ENCODE assay signal across 8 cellular contexts in genomic region chr15:52252781-52253180, GRCh38. TPM values are rescaled to one million over a fixed set of nuclear protein-coding genes. Genes with fewer than 3 reads are reported as not detected.
DNase-seq lines count a peak whose midpoint lies in the region; ATAC-seq and TF ChIP-seq lines count a peak whose summit lies in the region.

No MANE protein-coding gene starts in this region.

- peak overlapping the region; percentile 58 to 82 for H3K27ac ChIP-seq in left lung

- ATAC-seq in left lung, result peak; percentile 60

- peaks cover 5 to 37% of the 10 kb centered on the region in 2 donors for H3K4me1 ChIP-seq in left lung

- H3K36me3 ChIP-seq in left lung, result no peaks in the 10 kb centered on the region

- in situ Hi-C loops in ACHN (cut with HindIII; ENCODE audit: low pct_ligation_motif_present, low pct_unique_long_range_greater_than_20kb, low sequenced_read_pairs), result loop anchor here (25.0 kb wide), 1 partner anchor 485 kb away; no protein-coding TSS in a partner anchor

- intact Hi-C loops in left lung (cut with DNase I), result no loop called here

- TF ChIP-seq CTCF in left lung (IDR thresholded peaks at IDR 0.05), result no peak

- no peak overlapping the region for H3K4me3 ChIP-seq in left lung

- no peaks in the 10 kb centered on the region for H3K27me3 ChIP-seq in left lung

- H3K9me3 ChIP-seq in left lung, result no peaks in the 10 kb centered on the region

- DNase-seq in ACHN (peak; percentile 85), HS-5 (ENCODE audit: low read depth) (peak; percentile 86), astrocyte of the hippocampus (ENCODE audit: low read depth, low spot score) (peak; percentile 87), left lung (no peak), DMS114 treated with DMSO at 0.1 percent for 48 hours (lab: John Stamatoyannopoulos, UW; ENCODE audit: unreplicated experiment) (no peak), D341Med (ENCODE audit: low spot score) (no peak), DMS 273 (lab: John Stamatoyannopoulos, UW; ENCODE audit: unreplicated experiment) (no peak), NCI-H1436 treated with DMSO at 0.1 percent for 48 hours (lab: John Stamatoyannopoulos, UW) (no peak)

RNA-seq across cellular contexts. Expression of gene MYO5C, which starts 42.8 kb away (rescaled TPM):
- 10 to 100 TPM; 78.3 to 89.2 TPM for total RNA-seq in left lung

Comparison
In these comparisons a context has a peak if more than half of its experiments do, and no peak if none do; other contexts are left out.
1. DNase-seq: peak in ACHN (single experiment), HS-5 (single experiment) and astrocyte of the hippocampus (single experiment); none in left lung (0 of 2), DMS114 treated with DMSO at 0.1 percent for 48 hours (single experiment), D341Med (single experiment), DMS 273 (single experiment) and NCI-H1436 treated with DMSO at 0.1 percent for 48 hours (single experiment).